In the genomic region with DNA sequence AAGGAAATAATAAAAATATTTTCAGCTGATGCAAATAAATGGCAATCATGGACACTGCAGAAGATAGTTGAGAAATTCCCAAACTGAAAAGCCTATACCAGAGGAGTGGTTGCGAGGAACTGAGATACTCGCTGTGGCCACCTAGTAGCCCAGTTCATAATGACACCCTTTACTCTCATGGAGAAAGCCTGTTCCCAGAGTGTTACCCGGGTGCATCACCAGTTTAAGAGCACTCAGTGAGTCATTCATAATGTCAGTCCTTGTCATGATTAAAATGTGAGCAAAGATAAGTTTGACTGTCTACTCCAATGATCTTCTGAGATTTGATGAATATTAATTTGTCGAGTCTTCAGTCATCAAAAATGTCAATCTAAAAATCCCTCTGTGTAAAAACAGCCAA, we compare ENCODE assay signal across 9 cellular contexts.
DNase-seq lines count a peak whose midpoint lies in the region; FAIRE-seq and TF ChIP-seq lines count a peak whose summit lies in the region.
"Had no signal": no experiment of that assay in that cellular context is flagged by ENCODE, and none has a peak within 500 bp of the region (broad histone marks: within the 10 kb centered on the region; RNA-seq: fewer than 3 reads in every experiment).

No MANE protein-coding gene starts in this region.

- H3K9me3 ChIP-seq in WERI-Rb-1 (ENCODE audit: severe bottlenecking) (no peaks in the 10 kb centered on the region), mesenchymal stem cell (ENCODE audit: control insufficient read depth, low read length) (peaks cover 12% of the 10 kb centered on the region), esophagus squamous epithelium (no peaks in the 10 kb centered on the region)

- no peaks in the 10 kb centered on the region for H3K27me3 ChIP-seq in WERI-Rb-1 (ENCODE audit: insufficient read depth, low read depth, severe bottlenecking)
- no peaks in the 10 kb centered on the region for H3K27me3 ChIP-seq in mesenchymal stem cell (ENCODE audit: control insufficient read depth in 1 of 2, insufficient read depth in 1 of 2, low read length in 2 of 2)
- H3K27me3 ChIP-seq in esophagus squamous epithelium, result no peaks in the 10 kb centered on the region

- no peak overlapping the region for H3K9ac ChIP-seq in mesenchymal stem cell (ENCODE audit: low read length)

- H3K36me3 ChIP-seq in WERI-Rb-1, result no peaks in the 10 kb centered on the region
- H3K36me3 ChIP-seq in mesenchymal stem cell (ENCODE audit: control insufficient read depth in 1 of 2, insufficient read depth in 2 of 2, low read depth in 1 of 2, low read length in 2 of 2), result no peaks in the 10 kb centered on the region
- H3K36me3 ChIP-seq in esophagus squamous epithelium, result no peaks in the 10 kb centered on the region

- no peak overlapping the region for H3K4me3 ChIP-seq in WERI-Rb-1 (ENCODE audit: low read depth, low read length)
- H3K4me3 ChIP-seq in mesenchymal stem cell (ENCODE audit: insufficient read depth in 1 of 2, low read depth in 1 of 2, low read length in 2 of 2), result no peak overlapping the region
- no peak overlapping the region for H3K4me3 ChIP-seq in esophagus squamous epithelium

- H3K23ac ChIP-seq in mesenchymal stem cell (ENCODE audit: low read length in 2 of 2), result no peak overlapping the region

- H3K79me1 ChIP-seq in mesenchymal stem cell (replicated peaks; ENCODE audit: low read length, poor library complexity, severe bottlenecking), result no peaks in the 10 kb centered on the region

- no peak overlapping the region for H2BK15ac ChIP-seq in mesenchymal stem cell (ENCODE audit: low read depth, poor library complexity, severe bottlenecking)

- H2BK12ac ChIP-seq in mesenchymal stem cell (ENCODE audit: low read length in 2 of 2), result no peak overlapping the region

- H2AFZ ChIP-seq in mesenchymal stem cell (ENCODE audit: low read depth, low read length), result no peak overlapping the region

- no peak for FAIRE-seq in H54 (lab: Jason Lieb, UNC)

- no peak overlapping the region for H2AK5ac ChIP-seq in mesenchymal stem cell (ENCODE audit: low read length, severe bottlenecking)

- no peak overlapping the region for H3K18ac ChIP-seq in mesenchymal stem cell (ENCODE audit: low read depth in 1 of 2, low read length in 2 of 2)

- peak; percentile 2 for DNase-seq in H54 (ENCODE audit: insufficient read length, low spot score)
- peak; percentile 11 for DNase-seq in LoVo (ENCODE audit: low spot score)
- DNase-seq in WERI-Rb-1, result peak; percentile 37
- peak; percentile 4 for DNase-seq in mesenchymal stem cell
- no peak for DNase-seq in stimulated activated CD8-positive, alpha-beta memory T cell treated with anti-CD3 and anti-CD28 coated beads, Interleukin-4, amount 100 ng/mL, for 48 hours
- no peak for DNase-seq in NCI-H526 treated with DMSO at 0.1 percent for 48 hours (lab: John Stamatoyannopoulos, UW)
- no peak for DNase-seq in esophagus squamous epithelium (lab: John Stamatoyannopoulos, UW)
- DNase-seq: activated naive CD8-positive, alpha-beta T cell treated with anti-CD3 and anti-CD28 coated beads, Interleukin-2, amount 10 ng/mL, durations not matched to agents 7 days and 5 days; T-cell had no signal

- TF ChIP-seq CTCF in WERI-Rb-1 (IDR thresholded peaks at IDR 0.05; ENCODE audit: low read depth, low read length) (peak; percentile 47; the same call in 1 of the 2 replicates), esophagus squamous epithelium (IDR thresholded peaks at IDR 0.05) (peak in 1 of 6 experiments; percentile 33)

- intact Hi-C loops in esophagus squamous epithelium (cut with DNase I), result no loop called here

- H3K4me1 ChIP-seq in mesenchymal stem cell (ENCODE audit: control insufficient read depth, insufficient read depth, low read depth, low read length) (no peaks in the 10 kb centered on the region), esophagus squamous epithelium (no peaks in the 10 kb centered on the region)

- H3K14ac ChIP-seq in mesenchymal stem cell (ENCODE audit: low read length in 2 of 2), result no peak overlapping the region

- no peak overlapping the region for H3K4me2 ChIP-seq in mesenchymal stem cell (ENCODE audit: low read length, poor library complexity, severe bottlenecking)

- no peak overlapping the region for H2BK120ac ChIP-seq in mesenchymal stem cell (ENCODE audit: low read depth, low read length)

- WGBS in mesenchymal stem cell, result 87% methylated on average over 2 of the region's 4 CpGs
- 52 to 80% methylated on average over 4 of the region's 4 CpGs for whole genome bisulfite sequencing in esophagus squamous epithelium, 2 donors

- no peak overlapping the region for H2BK5ac ChIP-seq in mesenchymal stem cell (ENCODE audit: low read depth, low read length, poor library complexity, severe bottlenecking)

- no peak overlapping the region for H4K91ac ChIP-seq in mesenchymal stem cell (ENCODE audit: low read length)

- TF ChIP-seq POLR2A in H54 (IDR thresholded peaks at IDR 0.05; ENCODE audit: low read depth, low read length) (no peak), esophagus squamous epithelium (IDR thresholded peaks at IDR 0.05) (no peak)

- H4K8ac ChIP-seq in mesenchymal stem cell (ENCODE audit: low read length), result no peak overlapping the region

- H3K27ac ChIP-seq in WERI-Rb-1 (no peak overlapping the region), mesenchymal stem cell (ENCODE audit: low read length, poor library complexity, severe bottlenecking) (no peak overlapping the region), esophagus squamous epithelium (no peak overlapping the region)

- H3K4ac ChIP-seq in mesenchymal stem cell (ENCODE audit: low read depth in 1 of 2, low read length in 2 of 2), result no peak overlapping the region

Comparison
In these comparisons a context has a peak if more than half of its experiments do, and no peak if none do; other contexts are left out.
1. DNase-seq: peak in H54 (single experiment), LoVo (single experiment), WERI-Rb-1 (single experiment) and mesenchymal stem cell (single experiment); none in stimulated activated CD8-positive, alpha-beta memory T cell treated with anti-CD3 and anti-CD28 coated beads, Interleukin-4, amount 100 ng/mL, for 48 hours (single experiment), NCI-H526 treated with DMSO at 0.1 percent for 48 hours (single experiment) and esophagus squamous epithelium (single experiment).